ENCODE assay signal across 3 cellular contexts in genomic region chr3:190883141-190883540, GRCh38.
TF ChIP-seq lines count a peak whose summit lies in the region.

No MANE protein-coding gene starts in this region.

TF ChIP-seq in HepG2, 621 proteins besides CTCF, POLR2A, EP300 and RAD21:
- no peak for TF ChIP-seq DNMT3B (CRISPR knock-in tag; conservative IDR thresholded peaks at IDR 0.05)
- peak; percentile 76 for TF ChIP-seq MAFF (IDR thresholded peaks at IDR 0.05; ENCODE audit: low read depth, low read length)
- TF ChIP-seq MAFK (conservative IDR thresholded peaks at IDR 0.05 in 1 of 2, IDR thresholded peaks at IDR 0.05 in 1 of 2; ENCODE audit: low read length in 2 of 2): peak; percentile 49 to 88
- no peak for TF ChIP-seq GPBP1L1 (CRISPR knock-in tag; IDR thresholded peaks at IDR 0.05)

TF ChIP-seq in IMR-90, 13 proteins besides CTCF, POLR2A, EP300 and RAD21:
- TF ChIP-seq MAFK (IDR thresholded peaks at IDR 0.05; ENCODE audit: low read depth, low read length) (peak; percentile 84), CHD1 (IDR thresholded peaks at IDR 0.05; ENCODE audit: low read depth, low read length) (no peak)

TF ChIP-seq in H1, 55 proteins besides CTCF, POLR2A, EP300 and RAD21:
- TF ChIP-seq NRF1 (IDR thresholded peaks at IDR 0.05; ENCODE audit: low read depth, low read length) (no peak), MAFK (IDR thresholded peaks at IDR 0.05; ENCODE audit: low read depth, low read length) (peak; percentile 31; the same call in 1 of the 2 replicates)
